ENCODE assay signal across 31 cellular contexts in the genomic region with DNA sequence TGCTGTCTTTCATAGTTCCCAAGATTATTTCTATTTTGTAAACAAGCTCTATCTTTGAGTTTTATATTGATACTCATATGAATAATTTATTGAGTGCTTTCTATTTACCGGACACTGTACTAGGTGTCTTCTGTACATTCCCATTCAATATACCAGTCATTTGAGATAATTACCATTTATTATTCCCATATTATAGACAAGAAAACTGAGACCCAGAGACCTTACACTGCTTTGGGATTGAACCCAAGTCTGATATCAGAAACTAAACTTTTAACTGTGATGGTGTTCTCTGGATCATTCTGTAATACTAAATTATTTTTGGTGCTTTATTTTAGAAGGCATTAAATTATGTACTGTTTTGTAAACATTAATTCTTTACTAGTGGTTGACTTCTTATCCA.
"Had no signal": no experiment of that assay in that cellular context is flagged by ENCODE, and none has a peak within 500 bp of the region (broad histone marks: within the 10 kb centered on the region; RNA-seq: fewer than 3 reads in every experiment).

No MANE protein-coding gene starts in this region.

- H3K9me3 Mint-ChIP-seq: natural killer cell; stimulated activated memory B cell treated with anti-CD40 and anti-IgM and Interleukin-4, amounts not matched to agents 10 μg/mL and 1 μg/mL and 100 μg/mL, for 72 hours had no signal

- H2AFZ ChIP-seq: neural progenitor cell, parathyroid adenoma had no signal

- ATAC-seq: natural killer cell; psoas muscle; right cardiac atrium; sciatic nerve; stimulated activated memory B cell treated with anti-CD40 and anti-IgM and Interleukin-4, amounts not matched to agents 10 μg/mL and 1 μg/mL and 100 μg/mL, for 72 hours; stimulated activated naive CD8-positive, alpha-beta T cell treated with anti-CD3 and anti-CD28 coated beads, Interleukin-15, amount 100 ng/mL, for 72 hours; stimulated activated naive CD8-positive, alpha-beta T cell treated with anti-CD3 and anti-CD28 coated beads, Interleukin-15, Interleukin-2, amounts not matched to agents 100 U/mL and 50 U/mL, for 24 hours; upper lobe of right lung had no signal

- H3K4me3 ChIP-seq: neural progenitor cell, ovary, psoas muscle, skin epidermis, smooth muscle cell, spleen, suprapubic skin, testis, tibial artery, transverse colon, upper lobe of right lung, uterus had no signal

- H3K27ac Mint-ChIP-seq: nephron; neural progenitor cell; stimulated activated memory B cell treated with anti-CD40 and anti-IgM and Interleukin-4, amounts not matched to agents 10 μg/mL and 1 μg/mL and 100 μg/mL, for 72 hours; stimulated activated naive CD8-positive, alpha-beta T cell treated with anti-CD3 and anti-CD28 coated beads, Interleukin-15, amount 100 ng/mL, for 72 hours; type B pancreatic cell had no signal

- H3K27ac ChIP-seq: neural progenitor cell, ovary, parathyroid adenoma, psoas muscle, skin epidermis, spleen, suprapubic skin, testis, tibial artery, transverse colon, upper lobe of right lung, uterus had no signal

- H3K36me3 ChIP-seq: neural progenitor cell, ovary, transverse colon, upper lobe of right lung, uterus had no signal

- H3K27me3 Mint-ChIP-seq: progenitor cell of endocrine pancreas; stimulated activated memory B cell treated with anti-CD40 and anti-IgM and Interleukin-4, amounts not matched to agents 10 μg/mL and 1 μg/mL and 100 μg/mL, for 72 hours; stimulated activated naive CD8-positive, alpha-beta T cell treated with anti-CD3 and anti-CD28 coated beads, Interleukin-15, amount 100 ng/mL, for 72 hours; type B pancreatic cell had no signal

- H3K9ac ChIP-seq: neural progenitor cell, parathyroid adenoma had no signal

- H3K4me1 Mint-ChIP-seq: neural progenitor cell had no signal

- H3K27me3 ChIP-seq: neural progenitor cell, ovary, spleen, suprapubic skin, testis, tibial artery, transverse colon, upper lobe of right lung, uterus had no signal

- H3K4me1 ChIP-seq: testis had no signal

- H3K4me2 ChIP-seq: neural progenitor cell, smooth muscle cell had no signal

- DNase-seq: natural killer cell; occipital lobe; ovary; posterior cingulate gyrus; psoas muscle; right cardiac atrium; spleen; stimulated activated CD4-positive, alpha-beta T cell treated with anti-CD3 and anti-CD28 coated beads, Interleukin-12 subunit alpha, Interleukin-12 subunit beta, amount 100 ng/mL, for 4 hours; stimulated activated CD4-positive, alpha-beta T cell treated with anti-CD3 and anti-CD28 coated beads, Interleukin-1b, Interleukin-23, amount 100 ng/mL, for 48 hours; stimulated activated CD4-positive, alpha-beta T cell treated with anti-CD3 and anti-CD28 coated beads, Interleukin-4, amount 100 ng/mL, for 1 hour; stimulated activated CD4-positive, alpha-beta T cell treated with anti-CD3 and anti-CD28 coated beads, Interleukin-4, amount 100 ng/mL, for 4 hours; stimulated activated CD8-positive, alpha-beta memory T cell treated with anti-CD3 and anti-CD28 coated beads, Interleukin-4, amount 100 ng/mL, for 48 hours; stimulated activated naive CD4-positive, alpha-beta T cell; stimulated activated naive CD8-positive, alpha-beta T cell treated with anti-CD3 and anti-CD28 coated beads, Interleukin-15, amount 100 ng/mL, for 72 hours; stimulated activated naive CD8-positive, alpha-beta T cell treated with anti-CD3 and anti-CD28 coated beads, Interleukin-15, Interleukin-2, amounts not matched to agents 100 U/mL and 50 U/mL, for 24 hours; substantia nigra; testis; tibial artery; transverse colon; upper lobe of right lung; uterus had no signal

- H3K9me3 ChIP-seq: ovary, psoas muscle, suprapubic skin, testis, tibial artery, transverse colon, upper lobe of right lung, uterus had no signal

- H3K36me3 Mint-ChIP-seq: natural killer cell had no signal

- H3K4me3 Mint-ChIP-seq: natural killer cell; nephron; neural progenitor cell; stimulated activated memory B cell treated with anti-CD40 and anti-IgM and Interleukin-4, amounts not matched to agents 10 μg/mL and 1 μg/mL and 100 μg/mL, for 72 hours; stimulated activated naive CD8-positive, alpha-beta T cell treated with anti-CD3 and anti-CD28 coated beads, Interleukin-15, amount 100 ng/mL, for 72 hours; type B pancreatic cell had no signal
